In genomic region chr19:9205506-9206113, GRCh38 we compare ENCODE assay signal across 8 cellular contexts. TPM values are rescaled to one million over a fixed set of nuclear protein-coding genes. Genes with fewer than 3 reads are reported as not detected.
DNase-seq lines count a peak whose midpoint lies in the region; ATAC-seq, FAIRE-seq and TF ChIP-seq lines count a peak whose summit lies in the region.

No MANE protein-coding gene starts in this region.

- no peak for FAIRE-seq in bronchial epithelial cell (lab: Jason Lieb, UNC)

- H3K4me3 Mint-ChIP-seq in WTC11: no peak overlapping the region

- no peaks in the 10 kb centered on the region for H3K4me1 Mint-ChIP-seq in WTC11

- H3K27me3 Mint-ChIP-seq in WTC11 (ENCODE audit: low read depth): peaks cover 7% of the 10 kb centered on the region; the same call in 1 of the 2 replicates

- H3K9me3 Mint-ChIP-seq in WTC11: peaks cover 40% of the 10 kb centered on the region

- CTCF ChIA-PET in WTC11 (lab: Charles Lee): interaction anchor here (0.6 to 1.7 kb wide), 7 partner anchors 10 to 692 kb away, joined by 3 to 11 read pairs (median 4); partner anchors contain the start of gene ZNF266

- no peaks in the 10 kb centered on the region for H3K27me3 ChIP-seq in bronchial epithelial cell (ENCODE audit: control insufficient read depth, insufficient read depth, low read length)

- ATAC-seq in WTC11 (peak; percentile 73), HG03196 (IDR thresholded peaks at IDR 0.05; ENCODE audit: unreplicated experiment) (no peak)

- H3K27ac Mint-ChIP-seq in WTC11: no peak overlapping the region

- H3K36me3 ChIP-seq in bronchial epithelial cell (ENCODE audit: control insufficient read depth, insufficient read depth, low read length): no peaks in the 10 kb centered on the region

- POLR2A ChIA-PET in WTC11 (lab: Charles Lee): no interaction called here

- no peak overlapping the region for H3K4me3 ChIP-seq in bronchial epithelial cell (ENCODE audit: low read depth, low read length)

- H3K36me3 Mint-ChIP-seq in WTC11: peaks cover 22% of the 10 kb centered on the region

- TF ChIP-seq CTCF in WTC11 (IDR thresholded peaks at IDR 0.05): peak; percentile 57
- TF ChIP-seq CTCF in bronchial epithelial cell (IDR thresholded peaks at IDR 0.05; ENCODE audit: insufficient read depth, low read length, severe bottlenecking): peak; percentile 87

- peak; percentile 22 to 46 for DNase-seq in NCI-H2081 (lab: John Stamatoyannopoulos, UW)
- no peak for DNase-seq in NCI-H2081 treated with DMSO at 0.1 percent for 48 hours (lab: John Stamatoyannopoulos, UW)
- DNase-seq in NCI-H2029 treated with DMSO at 0.1 percent for 48 hours (lab: John Stamatoyannopoulos, UW): peak; percentile 10
- DNase-seq in WTC11 (ENCODE audit: low spot score): peak; percentile 79
- DNase-seq in bronchial epithelial cell (ENCODE audit: low read depth): peak; percentile 36
- peak; percentile 15 for DNase-seq in kidney glomerular epithelial cell (lab: John Stamatoyannopoulos, UW)
- peak; percentile 24 to 50 (median 38) for DNase-seq in stimulated activated CD4-positive, alpha-beta T cell treated with anti-CD3 and anti-CD28 coated beads, Interleukin-1b, Interleukin-23, amount 100 ng/mL, for 24 hours (ENCODE audit: low read depth in 4 of 4, low spot score in 1 of 4)

TF ChIP-seq in WTC11, 78 proteins besides CTCF, POLR2A, EP300 and RAD21:
- TF ChIP-seq ATF1 (CRISPR knock-in tag; IDR thresholded peaks at IDR 0.05) (no peak), GRHL2 (CRISPR knock-in tag; IDR thresholded peaks at IDR 0.05; ENCODE audit: insufficient replicate concordance, severe bottlenecking) (no peak), SP1 (CRISPR knock-in tag; conservative IDR thresholded peaks at IDR 0.05) (no peak), MYBL2 (CRISPR knock-in tag; IDR thresholded peaks at IDR 0.05) (no peak), USF1 (CRISPR knock-in tag; IDR thresholded peaks at IDR 0.05) (no peak), ESRRA (CRISPR knock-in tag; IDR thresholded peaks at IDR 0.05; ENCODE audit: borderline replicate concordance) (no peak), JUN (CRISPR knock-in tag; IDR thresholded peaks at IDR 0.05) (no peak)
TF ChIP-seq in WTC11: peak in this region for 0.

RNA-seq across cellular contexts. Expression of gene OR7D4, which starts 13.8 kb away (rescaled TPM):
- total RNA-seq in WTC11 (2021) (not detected in 3 replicates), bronchial epithelial cell (not detected in 2 replicates)

RNA-seq across cellular contexts. Expression of gene OR7D2, which starts 26.8 kb away (rescaled TPM):
- total RNA-seq in WTC11 (2021): not detected in 3 replicates
- total RNA-seq in bronchial epithelial cell: not detected in 2 replicates

RNA-seq across cellular contexts. Expression of gene OR7E24, which starts 45.1 kb away (rescaled TPM):
- total RNA-seq in WTC11 (2021) (not detected in 3 replicates), bronchial epithelial cell (not detected in 2 replicates)
